In the genomic region with DNA sequence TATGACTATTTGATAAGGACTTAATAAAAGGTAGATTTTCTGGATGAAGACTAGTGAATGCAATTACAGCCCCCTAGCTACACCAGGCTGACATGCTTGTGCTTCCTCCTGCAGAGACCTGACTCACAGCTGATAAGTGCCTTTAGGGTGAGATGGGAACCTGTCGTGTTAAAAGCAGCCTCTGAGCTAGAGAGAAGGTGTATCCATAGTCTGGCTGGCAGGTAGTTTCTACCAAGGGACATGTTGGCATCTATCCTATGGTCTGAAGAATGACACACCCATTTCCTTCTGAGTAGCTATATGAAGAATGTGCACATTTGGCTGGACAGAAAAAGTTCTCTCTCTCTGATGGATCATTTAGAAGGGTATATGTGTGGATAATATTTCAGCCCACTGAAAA, we compare ENCODE assay signal across 17 cellular contexts.
"Had no signal": no experiment of that assay in that cellular context is flagged by ENCODE, and none has a peak within 500 bp of the region (broad histone marks: within the 10 kb centered on the region; RNA-seq: fewer than 3 reads in every experiment).

No MANE protein-coding gene starts in this region.

- ATAC-seq: activated CD8-positive, alpha-beta memory T cell treated with anti-CD3 and anti-CD28 coated beads, Interleukin-2, amount 10 ng/mL, durations not matched to agents 7 days and 5 days; activated T-cell treated with anti-CD3 and anti-CD28 coated beads, Interleukin-2, amount 50 U/mL, for 4 hours; gastroesophageal sphincter; naive thymus-derived CD8-positive, alpha-beta T cell; right lobe of liver; T-cell had no signal

- H3K27ac ChIP-seq: gastroesophageal sphincter, right lobe of liver, spleen, suprapubic skin had no signal

- H3K9me3 ChIP-seq: right lobe of liver, suprapubic skin had no signal

- H3K4me3 ChIP-seq: gastroesophageal sphincter, lung, right lobe of liver, spleen, suprapubic skin had no signal

- H3K27me3 ChIP-seq: gastroesophageal sphincter, right lobe of liver, spleen, suprapubic skin had no signal

- H3K36me3 ChIP-seq: gastroesophageal sphincter, right lobe of liver, spleen, suprapubic skin had no signal

- H3K4me1 ChIP-seq: gastroesophageal sphincter, right lobe of liver, spleen, suprapubic skin had no signal

- DNase-seq: activated CD4-positive, alpha-beta T cell treated with anti-CD3 and anti-CD28 coated beads for 1 hour; activated CD4-positive, alpha-beta T cell treated with anti-CD3 and anti-CD28 coated beads, Interleukin-2, amount 50 U/mL, for 48 hours; activated CD8-positive, alpha-beta memory T cell treated with anti-CD3 and anti-CD28 coated beads, Interleukin-2, amount 10 ng/mL, durations not matched to agents 7 days and 5 days; activated gamma-delta T cell treated with Interleukin-2 at 50 U/mL for 16 hours; activated naive CD8-positive, alpha-beta T cell treated with anti-CD3 and anti-CD28 coated beads for 36 hours; activated T-cell treated with anti-CD3 and anti-CD28 coated beads, Interleukin-2, amount 50 U/mL, for 4 hours; kidney glomerular epithelial cell; naive thymus-derived CD8-positive, alpha-beta T cell; right lobe of liver; spleen; stimulated activated CD4-positive, alpha-beta T cell treated with anti-CD3 and anti-CD28 coated beads, Interleukin-2, amount 100 ng/mL, for 48 hours; stimulated activated naive CD4-positive, alpha-beta T cell treated with Interleukin-2 at 50 U/mL for 16 hours; T-cell; T1000 had no signal
